ENCODE assay signal across 8 cellular contexts in genomic region chr3:30657914-30658313, GRCh38. TPM values are rescaled to one million over a fixed set of nuclear protein-coding genes. Genes with fewer than 3 reads are reported as not detected.
DNase-seq lines count a peak whose midpoint lies in the region; ATAC-seq and TF ChIP-seq lines count a peak whose summit lies in the region.

No MANE protein-coding gene starts in this region.

- WGBS in upper lobe of left lung, 2 donors, result 38 to 41% methylated on average over 3 of the region's 3 CpGs

- no peak for TF ChIP-seq EP300 in upper lobe of left lung (IDR thresholded peaks at IDR 0.05)

- ATAC-seq in GM18511 (IDR thresholded peaks at IDR 0.05; ENCODE audit: unreplicated experiment), result peak; percentile 34
- peak; percentile 27 for ATAC-seq in HG02759 (IDR thresholded peaks at IDR 0.05; ENCODE audit: unreplicated experiment)
- ATAC-seq in SK-N-SH treated with all-trans-retinoic acid at 6 μM for 48 hours, result peak; percentile 41
- peak; percentile 58 to 64 for ATAC-seq in left cardiac atrium
- no peak for ATAC-seq in upper lobe of left lung (ENCODE audit: low FRiP score in 2 of 2)

- H3K4me3 ChIP-seq in upper lobe of left lung, result no peak overlapping the region

- intact Hi-C loops in left cardiac atrium (cut with DNase I), result no loop called here

- H3K27ac ChIP-seq in upper lobe of left lung, result peak overlapping the region; percentile 57 to 78 (median 70)

- H3K9me3 ChIP-seq in upper lobe of left lung, result no peaks in the 10 kb centered on the region

- peaks cover 72 to 76% (median 74%) of the 10 kb centered on the region in 4 donors for H3K4me1 ChIP-seq in upper lobe of left lung

- DNase-seq in left cardiac atrium, result no peak
- DNase-seq in upper lobe of left lung, result no peak
- DNase-seq in mucosa of gallbladder (ENCODE audit: low spot score), result no peak
- no peak for DNase-seq in stimulated activated CD8-positive, alpha-beta memory T cell treated with anti-CD3 and anti-CD28 coated beads, Interleukin-4, amount 100 ng/mL, for 48 hours
- no peak for DNase-seq in DMS153 treated with DMSO at 0.1 percent for 48 hours (lab: John Stamatoyannopoulos, UW; ENCODE audit: unreplicated experiment)

- H3K36me3 ChIP-seq in upper lobe of left lung, result peaks cover 7 to 79% (median 45%) of the 10 kb centered on the region in 4 donors

- no peaks in the 10 kb centered on the region for H3K27me3 ChIP-seq in upper lobe of left lung

- TF ChIP-seq POLR2A in upper lobe of left lung (IDR thresholded peaks at IDR 0.05), result no peak

- no peak for TF ChIP-seq CTCF in upper lobe of left lung (IDR thresholded peaks at IDR 0.05)

TF ChIP-seq in SK-N-SH treated with all-trans-retinoic acid at 6 μM for 48 hours, 23 proteins besides CTCF, POLR2A, EP300 and RAD21:
- TF ChIP-seq PATZ1 (CRISPR knock-in tag; IDR thresholded peaks at IDR 0.05; ENCODE audit: borderline replicate concordance) (no peak), TSHZ2 (CRISPR knock-in tag; IDR thresholded peaks at IDR 0.05) (no peak), ZNF565 (CRISPR knock-in tag; conservative IDR thresholded peaks at IDR 0.05; ENCODE audit: low read depth) (no peak), SNAI2 (CRISPR knock-in tag; IDR thresholded peaks at IDR 0.05) (no peak), CREB5 (CRISPR knock-in tag; IDR thresholded peaks at IDR 0.05; ENCODE audit: low read depth) (no peak), ZFP30 (CRISPR knock-in tag; IDR thresholded peaks at IDR 0.05) (no peak), CSDC2 (CRISPR knock-in tag; IDR thresholded peaks at IDR 0.05) (no peak)
TF ChIP-seq in SK-N-SH treated with all-trans-retinoic acid at 6 μM for 48 hours: peak in this region for 0.

RNA-seq across cellular contexts. Expression of gene TGFBR2, which starts 51.5 kb away (rescaled TPM):
- total RNA-seq in left cardiac atrium (100 to 1,000 TPM; 234 to 243 TPM), upper lobe of left lung (100 to 1,000 TPM in 5 of 6 donors, 10 to 100 TPM in 1; 82.8 to 385 (median 285) TPM), mucosa of gallbladder (144 TPM)

Comparison
In these comparisons a context has a peak if more than half of its experiments do, and no peak if none do; other contexts are left out.
1. ATAC-seq: peak in GM18511 (single experiment), HG02759 (single experiment), SK-N-SH treated with all-trans-retinoic acid at 6 μM for 48 hours (single experiment) and left cardiac atrium (2 of 2); none in upper lobe of left lung (0 of 2).